ENCODE assay signal across 17 cellular contexts in genomic region chr14:39841088-39841487, GRCh38.
DNase-seq lines count a peak whose midpoint lies in the region; ATAC-seq and TF ChIP-seq lines count a peak whose summit lies in the region.
"Had no signal": no experiment of that assay in that cellular context is flagged by ENCODE, and none has a peak within 500 bp of the region (broad histone marks: within the 10 kb centered on the region; RNA-seq: fewer than 3 reads in every experiment).

No MANE protein-coding gene starts in this region.

- TF ChIP-seq POLR2A in thyroid gland (IDR thresholded peaks at IDR 0.05), result no peak

- intact Hi-C loops in thyroid gland (cut with DNase I), result no loop called here

- no peaks in the 10 kb centered on the region for H3K36me3 ChIP-seq in thyroid gland
- H3K36me3 ChIP-seq: heart right ventricle, Peyer's patch had no signal

- DNase-seq in stromal cell of bone marrow (ENCODE audit: low read depth) (peak; percentile 18), middle frontal gyrus (ENCODE audit: extremely low spot score, low spot score) (no peak), thyroid gland (no peak), NCI-H510A (lab: John Stamatoyannopoulos, UW) (no peak)
- DNase-seq: activated CD4-positive, CD25-positive, alpha-beta regulatory T cell treated with anti-CD3 and anti-CD28 coated beads, Interleukin-2, amount 50 U/mL, for 72 hours; CD4-positive, CD25-positive, alpha-beta regulatory T cell; heart right ventricle; naive B cell; NCI-H1694; NCI-H524 treated with DMSO at 0.1 percent for 48 hours; Peyer's patch; retina; stimulated activated CD4-positive, alpha-beta T cell treated with anti-CD3 and anti-CD28 coated beads, Interleukin-1b, Interleukin-23, amount 100 ng/mL, for 48 hours had no signal

- H3K27ac ChIP-seq in thyroid gland, result no peak overlapping the region
- H3K27ac ChIP-seq: heart right ventricle, Peyer's patch had no signal

- no peak overlapping the region for H3K4me3 ChIP-seq in thyroid gland (replicated peaks in 1 of 3)
- H3K4me3 ChIP-seq: heart right ventricle, Peyer's patch had no signal

- no peak overlapping the region for H3K4me3 Mint-ChIP-seq in activated T-helper 17 cell treated with anti-CD3 and anti-CD28 coated beads, Interleukin-2, amount 50 U/mL, for 72 hours
- H3K4me3 Mint-ChIP-seq: CD4-positive, CD25-positive, alpha-beta regulatory T cell; IgD-negative memory B cell; naive B cell had no signal

- ATAC-seq in GM19468 (IDR thresholded peaks at IDR 0.05; ENCODE audit: extremely low read depth, unreplicated experiment) (peak; percentile 32), HG03520 (IDR thresholded peaks at IDR 0.05; ENCODE audit: unreplicated experiment) (peak; percentile 62)
- ATAC-seq in activated T-helper 17 cell treated with anti-CD3 and anti-CD28 coated beads, Interleukin-2, amount 50 U/mL, for 72 hours (replicated peaks), result peak; percentile 48
- ATAC-seq: heart right ventricle had no signal

- H3K36me3 Mint-ChIP-seq in activated T-helper 17 cell treated with anti-CD3 and anti-CD28 coated beads, Interleukin-2, amount 50 U/mL, for 72 hours (ENCODE audit: low read depth), result no peaks in the 10 kb centered on the region
- H3K36me3 Mint-ChIP-seq: CD4-positive, CD25-positive, alpha-beta regulatory T cell; IgD-negative memory B cell; naive B cell had no signal

- H3K9me3 Mint-ChIP-seq in activated T-helper 17 cell treated with anti-CD3 and anti-CD28 coated beads, Interleukin-2, amount 50 U/mL, for 72 hours, result peaks cover 6% of the 10 kb centered on the region

- H3K9me3 ChIP-seq in thyroid gland, result no peaks in the 10 kb centered on the region
- H3K9me3 ChIP-seq: heart right ventricle, Peyer's patch had no signal

- H3K4me1 Mint-ChIP-seq in activated T-helper 17 cell treated with anti-CD3 and anti-CD28 coated beads, Interleukin-2, amount 50 U/mL, for 72 hours, result no peaks in the 10 kb centered on the region
- H3K4me1 Mint-ChIP-seq: CD4-positive, CD25-positive, alpha-beta regulatory T cell; IgD-negative memory B cell; naive B cell had no signal

- no peaks in the 10 kb centered on the region for H3K27me3 ChIP-seq in thyroid gland
- H3K27me3 ChIP-seq: heart right ventricle, Peyer's patch had no signal

- H3K27ac Mint-ChIP-seq in activated T-helper 17 cell treated with anti-CD3 and anti-CD28 coated beads, Interleukin-2, amount 50 U/mL, for 72 hours, result no peak overlapping the region
- H3K27ac Mint-ChIP-seq: CD4-positive, CD25-positive, alpha-beta regulatory T cell; IgD-negative memory B cell; naive B cell had no signal

- no peaks in the 10 kb centered on the region for H3K27me3 Mint-ChIP-seq in activated T-helper 17 cell treated with anti-CD3 and anti-CD28 coated beads, Interleukin-2, amount 50 U/mL, for 72 hours
- H3K27me3 Mint-ChIP-seq: CD4-positive, CD25-positive, alpha-beta regulatory T cell; IgD-negative memory B cell; naive B cell had no signal

- H3K4me1 ChIP-seq in thyroid gland, result no peaks in the 10 kb centered on the region
- H3K4me1 ChIP-seq: heart right ventricle, Peyer's patch had no signal

- TF ChIP-seq CTCF in thyroid gland (IDR thresholded peaks at IDR 0.05), result no peak
